ENCODE assay signal across 18 cellular contexts in the genomic region with DNA sequence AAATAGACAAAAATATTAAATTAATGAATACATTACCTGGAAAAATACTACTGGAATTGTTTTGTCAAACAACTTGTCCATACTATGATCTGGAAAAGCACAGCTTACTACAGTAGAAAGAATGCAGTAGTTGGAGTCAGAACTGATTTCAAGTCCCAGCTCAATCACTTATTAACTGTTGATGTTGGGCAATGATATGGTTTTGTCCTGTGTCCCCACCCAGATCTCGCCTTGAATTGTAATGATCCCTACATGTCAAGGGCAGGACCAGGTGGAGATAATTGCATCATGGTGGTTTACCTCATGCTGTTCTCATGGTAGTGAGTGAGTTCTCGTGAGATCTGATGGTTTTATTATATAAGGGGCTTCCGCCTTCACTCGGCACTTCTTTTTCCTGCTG.
"Had no signal": no experiment of that assay in that cellular context is flagged by ENCODE, and none has a peak within 500 bp of the region (broad histone marks: within the 10 kb centered on the region; RNA-seq: fewer than 3 reads in every experiment).

No MANE protein-coding gene starts in this region.

- H3K27ac Mint-ChIP-seq: naive thymus-derived CD8-positive, alpha-beta T cell had no signal

- H3K9me3 Mint-ChIP-seq: neural crest cell had no signal

- ATAC-seq: left colon; left ventricle myocardium superior; naive thymus-derived CD8-positive, alpha-beta T cell had no signal

- H3K4me3 Mint-ChIP-seq: naive thymus-derived CD8-positive, alpha-beta T cell; neural crest cell had no signal

- DNase-seq: cortex of kidney; dorsolateral prefrontal cortex; effector CD8-positive, alpha-beta T cell; erythroblast; foreskin melanocyte; head of caudate nucleus; kidney; left colon; left ventricle myocardium superior; naive thymus-derived CD8-positive, alpha-beta T cell; posterior cingulate gyrus; small intestine; stimulated activated CD4-positive, alpha-beta T cell treated with anti-CD3 and anti-CD28 coated beads, Interleukin-12 subunit alpha, Interleukin-12 subunit beta, amount 100 ng/mL, for 4 hours; stimulated activated naive CD4-positive, alpha-beta T cell; stomach; substantia nigra; trophoblast cell had no signal

- H3K36me3 Mint-ChIP-seq: naive thymus-derived CD8-positive, alpha-beta T cell had no signal
